ENCODE assay signal across 14 cellular contexts in genomic region chr5:77853353-77853907, GRCh38.
A peak's percentile ranks its signal among the peaks of the same experiment; 100 is the strongest.
DNase-seq lines count a peak whose midpoint lies in the region; ATAC-seq and TF ChIP-seq lines count a peak whose summit lies in the region.
"Had no signal": no experiment of that assay in that cellular context is flagged by ENCODE, and none has a peak within 500 bp of the region (broad histone marks: within the 10 kb centered on the region; RNA-seq: fewer than 3 reads in every experiment).

No MANE protein-coding gene starts in this region.

- H3K9me3 ChIP-seq in BLaER1 treated with 17β-estradiol and CSF1 and Interleukin-3, amounts not matched to agents 10 nM and 100 nM (replicated peaks in 1 of 11), result peaks cover 0 to 16% (median 13%) of the 10 kb centered on the region in 11 experiments; a peak in 15 of 22 replicates
- no peaks in the 10 kb centered on the region for H3K9me3 ChIP-seq in naive thymus-derived CD4-positive, alpha-beta T cell (ENCODE audit: control insufficient read depth in 2 of 3, low read length in 3 of 3)
- H3K9me3 ChIP-seq: BE2C had no signal

- ATAC-seq in GM21723 (IDR thresholded peaks at IDR 0.05; ENCODE audit: unreplicated experiment) (peak; percentile 1), GM19467 (IDR thresholded peaks at IDR 0.05; ENCODE audit: unreplicated experiment) (no peak)
- ATAC-seq in activated naive CD8-positive, alpha-beta T cell treated with anti-CD3 and anti-CD28 coated beads, Interleukin-2, amount 10 ng/mL, durations not matched to agents 7 days and 5 days (ENCODE audit: low read depth), result no peak
- no peak for ATAC-seq in naive thymus-derived CD4-positive, alpha-beta T cell

- no peaks in the 10 kb centered on the region for H3K9me3 Mint-ChIP-seq in activated naive CD8-positive, alpha-beta T cell treated with anti-CD3 and anti-CD28 coated beads, Interleukin-2, amount 10 ng/mL, durations not matched to agents 7 days and 5 days
- H3K9me3 Mint-ChIP-seq in naive thymus-derived CD4-positive, alpha-beta T cell, result peaks cover 0 to 4% (median 0%) of the 10 kb centered on the region in 11 donors

- H3K4me1 ChIP-seq in BLaER1 treated with 17β-estradiol and CSF1 and Interleukin-3, amounts not matched to agents 10 nM and 100 nM, result peaks cover 6 to 28% (median 23%) of the 10 kb centered on the region in 10 experiments; a peak in 19 of 20 replicates
- H3K4me1 ChIP-seq in naive thymus-derived CD4-positive, alpha-beta T cell (ENCODE audit: control insufficient read depth in 2 of 2, insufficient read depth in 2 of 2, low read length in 2 of 2), result peaks cover 0 to 13% of the 10 kb centered on the region in 2 donors

- H3K4me3 ChIP-seq in BLaER1 treated with 17β-estradiol and CSF1 and Interleukin-3, amounts not matched to agents 10 nM and 100 nM, result peak overlapping the region in 8 of 10 experiments; percentile 51 to 71 (median 62); a peak in 12 of 20 replicates
- no peak overlapping the region for H3K4me3 ChIP-seq in naive thymus-derived CD4-positive, alpha-beta T cell (ENCODE audit: low read length)

- peak overlapping the region in 7 of 11 experiments; percentile 52 to 72 (median 66); a peak in 10 of 22 replicates for H3K9ac ChIP-seq in BLaER1 treated with 17β-estradiol and CSF1 and Interleukin-3, amounts not matched to agents 10 nM and 100 nM

- no peak for DNase-seq in activated naive CD8-positive, alpha-beta T cell treated with anti-CD3 and anti-CD28 coated beads, Interleukin-2, amount 10 ng/mL, durations not matched to agents 7 days and 5 days
- no peak for DNase-seq in naive thymus-derived CD4-positive, alpha-beta T cell
- DNase-seq in NCI-H774 (lab: John Stamatoyannopoulos, UW), result no peak
- no peak for DNase-seq in GM10248 (ENCODE audit: extremely low spot score)
- no peak for DNase-seq in NCI-H82 (lab: John Stamatoyannopoulos, UW)
- DNase-seq: cerebellar nuclear complex; NCI-H1092; stimulated activated CD4-positive, alpha-beta T cell treated with anti-CD3 and anti-CD28 coated beads, Interleukin-12 subunit alpha, Interleukin-12 subunit beta, amount 100 ng/mL, for 4 hours had no signal

- H4K20me1 ChIP-seq in BLaER1 treated with 17β-estradiol and CSF1 and Interleukin-3, amounts not matched to agents 10 nM and 100 nM, result no peaks in the 10 kb centered on the region

- POLR2A ChIA-PET in activated naive CD8-positive, alpha-beta T cell treated with anti-CD3 and anti-CD28 coated beads, Interleukin-2, amount 10 ng/mL, durations not matched to agents 7 days and 5 days (lab: Charles Lee), result interaction anchor here (0.6 kb wide), 1 partner anchor 78 kb away, joined by 3 read pairs; no protein-coding TSS in a partner anchor
- POLR2A ChIA-PET in naive thymus-derived CD4-positive, alpha-beta T cell (lab: Charles Lee), result no interaction called here
- POLR2A ChIA-PET in GM10248 (lab: Yijun Ruan, JAX), result no interaction called here

- H3K27me3 Mint-ChIP-seq in activated naive CD8-positive, alpha-beta T cell treated with anti-CD3 and anti-CD28 coated beads, Interleukin-2, amount 10 ng/mL, durations not matched to agents 7 days and 5 days, result peaks cover 10% of the 10 kb centered on the region
- peaks cover 16 to 72% (median 51%) of the 10 kb centered on the region in 5 donors for H3K27me3 Mint-ChIP-seq in naive thymus-derived CD4-positive, alpha-beta T cell

- peak overlapping the region in 9 of 11 experiments; percentile 27 to 79 (median 67); a peak in 15 of 22 replicates for H3K27ac ChIP-seq in BLaER1 treated with 17β-estradiol and CSF1 and Interleukin-3, amounts not matched to agents 10 nM and 100 nM
- no peak overlapping the region for H3K27ac ChIP-seq in naive thymus-derived CD4-positive, alpha-beta T cell (ENCODE audit: low read depth, low read length)
- H3K27ac ChIP-seq: SJSA1, VCaP had no signal

- peak overlapping the region; percentile 4 for H3K4me3 Mint-ChIP-seq in activated naive CD8-positive, alpha-beta T cell treated with anti-CD3 and anti-CD28 coated beads, Interleukin-2, amount 10 ng/mL, durations not matched to agents 7 days and 5 days
- H3K4me3 Mint-ChIP-seq in naive thymus-derived CD4-positive, alpha-beta T cell, result peak overlapping the region; percentile 10 to 88 (median 73)

- peak overlapping the region; percentile 73 to 98 (median 83); a peak in 21 of 22 replicates for H3K4me2 ChIP-seq in BLaER1 treated with 17β-estradiol and CSF1 and Interleukin-3, amounts not matched to agents 10 nM and 100 nM

- CTCF ChIA-PET in naive thymus-derived CD4-positive, alpha-beta T cell (lab: Charles Lee), result no interaction called here
- CTCF ChIA-PET in GM10248 (lab: Yijun Ruan, JAX), result interaction anchor here (1.4 kb wide), 1 partner anchor 10 kb away, joined by 4 read pairs; no protein-coding TSS in a partner anchor

- intact Hi-C loops in naive thymus-derived CD4-positive, alpha-beta T cell (cut with micrococcal nuclease), result loop anchor here (5.0 to 10.0 kb wide), 3 partner anchors 76 to 211 kb away; partner anchors contain the start of gene TBCA (in 2 of the 2)

- H3K27me3 ChIP-seq in BLaER1 treated with 17β-estradiol and CSF1 and Interleukin-3, amounts not matched to agents 10 nM and 100 nM, result no peaks in the 10 kb centered on the region
- H3K27me3 ChIP-seq in naive thymus-derived CD4-positive, alpha-beta T cell (ENCODE audit: control insufficient read depth in 2 of 2, insufficient read depth in 2 of 2, low read length in 2 of 2), result no peaks in the 10 kb centered on the region
- H3K27me3 ChIP-seq: BE2C, SJSA1 had no signal

- H3K4me1 Mint-ChIP-seq in activated naive CD8-positive, alpha-beta T cell treated with anti-CD3 and anti-CD28 coated beads, Interleukin-2, amount 10 ng/mL, durations not matched to agents 7 days and 5 days, result peaks cover 14% of the 10 kb centered on the region
- peaks cover 10 to 30% (median 18%) of the 10 kb centered on the region in 7 donors for H3K4me1 Mint-ChIP-seq in naive thymus-derived CD4-positive, alpha-beta T cell

- no peaks in the 10 kb centered on the region for H3K36me3 Mint-ChIP-seq in activated naive CD8-positive, alpha-beta T cell treated with anti-CD3 and anti-CD28 coated beads, Interleukin-2, amount 10 ng/mL, durations not matched to agents 7 days and 5 days
- no peaks in the 10 kb centered on the region for H3K36me3 Mint-ChIP-seq in naive thymus-derived CD4-positive, alpha-beta T cell

- H3K27ac Mint-ChIP-seq in activated naive CD8-positive, alpha-beta T cell treated with anti-CD3 and anti-CD28 coated beads, Interleukin-2, amount 10 ng/mL, durations not matched to agents 7 days and 5 days, result no peak overlapping the region
- peak overlapping the region in 2 of 9 donors; percentile 37 to 41 for H3K27ac Mint-ChIP-seq in naive thymus-derived CD4-positive, alpha-beta T cell

- TF ChIP-seq CTCF in GM10248 (IDR thresholded peaks at IDR 0.05; ENCODE audit: control extremely low read depth, extremely low read depth, low read depth, missing control alignments), result no peak

- H3K36me3 ChIP-seq in BLaER1 treated with 17β-estradiol and CSF1 and Interleukin-3, amounts not matched to agents 10 nM and 100 nM, result no peaks in the 10 kb centered on the region
- no peaks in the 10 kb centered on the region for H3K36me3 ChIP-seq in naive thymus-derived CD4-positive, alpha-beta T cell (ENCODE audit: control insufficient read depth in 2 of 3, insufficient read depth in 3 of 3, low read length in 3 of 3)
- H3K36me3 ChIP-seq: BE2C, SJSA1 had no signal
